ENCODE assay signal across 1 cellular context in genomic region chr10:100737359-100738054, GRCh38.
TF ChIP-seq lines count a peak whose summit lies in the region.

No MANE protein-coding gene starts in this region.

TF ChIP-seq in WTC11, 78 proteins besides CTCF, POLR2A, EP300 and RAD21 (continued from another document):
- TF ChIP-seq CDX4 (CRISPR knock-in tag; IDR thresholded peaks at IDR 0.05; ENCODE audit: borderline replicate concordance) (no peak), ZNF532 (CRISPR knock-in tag; IDR thresholded peaks at IDR 0.05; ENCODE audit: borderline replicate concordance) (no peak), TP53 (CRISPR knock-in tag; IDR thresholded peaks at IDR 0.05) (0 out of 2 replicates have a peak, but pooled peaks have one; percentile 45), FOXK1 (CRISPR knock-in tag; IDR thresholded peaks at IDR 0.05) (0 out of 2 replicates have a peak, but pooled peaks have one; percentile 44), FOXP4 (CRISPR knock-in tag; IDR thresholded peaks at IDR 0.05) (peak; percentile 19; the same call in 1 of the 2 replicates)
